ENCODE assay signal across 17 cellular contexts in genomic region chr5:169413416-169413815, GRCh38.
DNase-seq lines count a peak whose midpoint lies in the region; ATAC-seq, FAIRE-seq and TF ChIP-seq lines count a peak whose summit lies in the region.
"Had no signal": no experiment of that assay in that cellular context is flagged by ENCODE, and none has a peak within 500 bp of the region (broad histone marks: within the 10 kb centered on the region; RNA-seq: fewer than 3 reads in every experiment).

No MANE protein-coding gene starts in this region.

- H3K4me1 Mint-ChIP-seq in activated T-helper 17 cell treated with anti-CD3 and anti-CD28 coated beads, Interleukin-2, amount 50 U/mL, for 72 hours, result no peaks in the 10 kb centered on the region
- H3K4me1 Mint-ChIP-seq: CD4-positive, CD25-positive, alpha-beta regulatory T cell had no signal

- H3K27ac Mint-ChIP-seq in activated T-helper 17 cell treated with anti-CD3 and anti-CD28 coated beads, Interleukin-2, amount 50 U/mL, for 72 hours, result no peak overlapping the region
- H3K27ac Mint-ChIP-seq: CD4-positive, CD25-positive, alpha-beta regulatory T cell had no signal

- no peak for TF ChIP-seq POLR2A in vagina (IDR thresholded peaks at IDR 0.05)
- no peak for TF ChIP-seq POLR2A in GM12892 (IDR thresholded peaks at IDR 0.05; ENCODE audit: low read depth, low read length)

- no peak overlapping the region for H2BK5ac ChIP-seq in mesenchymal stem cell (ENCODE audit: low read depth, low read length, poor library complexity, severe bottlenecking)

- H3K23ac ChIP-seq in mesenchymal stem cell (ENCODE audit: low read length in 2 of 2), result no peak overlapping the region

- H3K9me3 ChIP-seq in GM23248 (ENCODE audit: low read depth) (no peaks in the 10 kb centered on the region), mesenchymal stem cell (ENCODE audit: control insufficient read depth, low read length) (peaks cover under 1% of the 10 kb centered on the region), vagina (no peaks in the 10 kb centered on the region)
- H3K9me3 ChIP-seq: A549; BLaER1 treated with 17β-estradiol and CSF1 and Interleukin-3, amounts not matched to agents 10 nM and 100 nM had no signal

- H3K4ac ChIP-seq in mesenchymal stem cell (ENCODE audit: low read depth in 1 of 2, low read length in 2 of 2), result no peak overlapping the region

- no peaks in the 10 kb centered on the region for H3K36me3 ChIP-seq in GM23248 (ENCODE audit: low read depth)
- H3K36me3 ChIP-seq in mesenchymal stem cell (ENCODE audit: control insufficient read depth in 1 of 2, insufficient read depth in 2 of 2, low read depth in 1 of 2, low read length in 2 of 2), result no peaks in the 10 kb centered on the region
- no peaks in the 10 kb centered on the region for H3K36me3 ChIP-seq in vagina
- H3K36me3 ChIP-seq: BLaER1 treated with 17β-estradiol and CSF1 and Interleukin-3, amounts not matched to agents 10 nM and 100 nM had no signal

- WGBS in GM23248 (ENCODE audit: low coverage in 1 of 2, low lambda C conversion rate in 2 of 2, missing lambda C conversion rate in 2 of 2), 2 experiments, result 41 to 46% methylated on average over 2 of the region's 2 CpGs
- 17% methylated on average over 1 of the region's 2 CpGs for WGBS in mesenchymal stem cell

- FAIRE-seq in HTR-8/SVneo (lab: Jason Lieb, UNC) (no peak), GM12892 (lab: Jason Lieb, UNC) (no peak)
- FAIRE-seq: A549, GM12878 had no signal

- no peak overlapping the region for H2BK120ac ChIP-seq in mesenchymal stem cell (ENCODE audit: low read depth, low read length)

- no peak overlapping the region for H4K8ac ChIP-seq in mesenchymal stem cell (ENCODE audit: low read length)

- H3K27me3 ChIP-seq in GM23248 (replicated peaks; ENCODE audit: insufficient read depth), result no peaks in the 10 kb centered on the region
- H3K27me3 ChIP-seq in mesenchymal stem cell (ENCODE audit: control insufficient read depth in 1 of 2, insufficient read depth in 1 of 2, low read length in 2 of 2), result no peaks in the 10 kb centered on the region
- H3K27me3 ChIP-seq in vagina, result no peaks in the 10 kb centered on the region

- no peak overlapping the region for H3K4me3 Mint-ChIP-seq in activated T-helper 17 cell treated with anti-CD3 and anti-CD28 coated beads, Interleukin-2, amount 50 U/mL, for 72 hours
- H3K4me3 Mint-ChIP-seq: CD4-positive, CD25-positive, alpha-beta regulatory T cell; GM23338 had no signal

- H4K20me1 ChIP-seq in GM23248 (ENCODE audit: insufficient read depth), result no peaks in the 10 kb centered on the region
- H4K20me1 ChIP-seq: BLaER1 treated with 17β-estradiol and CSF1 and Interleukin-3, amounts not matched to agents 10 nM and 100 nM had no signal

- H3K4me1 ChIP-seq in GM23248 (ENCODE audit: insufficient read depth), result peaks cover 75% of the 10 kb centered on the region
- H3K4me1 ChIP-seq in mesenchymal stem cell (ENCODE audit: control insufficient read depth, insufficient read depth, low read depth, low read length), result no peaks in the 10 kb centered on the region
- H3K4me1 ChIP-seq in vagina, result peaks cover 13% of the 10 kb centered on the region

- H2BK15ac ChIP-seq in mesenchymal stem cell (ENCODE audit: low read depth, poor library complexity, severe bottlenecking), result no peak overlapping the region

- H3K27ac ChIP-seq in GM23248 (no peak overlapping the region), mesenchymal stem cell (ENCODE audit: low read length, poor library complexity, severe bottlenecking) (no peak overlapping the region), vagina (peak overlapping the region; percentile 32)
- H3K27ac ChIP-seq: BLaER1 treated with 17β-estradiol and CSF1 and Interleukin-3, amounts not matched to agents 10 nM and 100 nM had no signal

- in situ Hi-C loops in GM23248 (cut with MboI), result no loop called here

- no peak overlapping the region for H2BK12ac ChIP-seq in mesenchymal stem cell (ENCODE audit: low read length in 2 of 2)

- no peaks in the 10 kb centered on the region for H3K9me3 Mint-ChIP-seq in activated T-helper 17 cell treated with anti-CD3 and anti-CD28 coated beads, Interleukin-2, amount 50 U/mL, for 72 hours
- H3K9me3 Mint-ChIP-seq: GM23338 had no signal

- no peak overlapping the region for H3K4me3 ChIP-seq in GM23248
- peak overlapping the region in 1 of 2 experiments; percentile 47 for H3K4me3 ChIP-seq in mesenchymal stem cell (ENCODE audit: insufficient read depth in 1 of 2, low read depth in 1 of 2, low read length in 2 of 2)
- H3K4me3 ChIP-seq in vagina, result no peak overlapping the region
- H3K4me3 ChIP-seq: A549; BLaER1 treated with 17β-estradiol and CSF1 and Interleukin-3, amounts not matched to agents 10 nM and 100 nM; GM12878; GM23338 had no signal

- H3K18ac ChIP-seq in mesenchymal stem cell (ENCODE audit: low read depth in 1 of 2, low read length in 2 of 2), result no peak overlapping the region

- no peak overlapping the region for H4K91ac ChIP-seq in mesenchymal stem cell (ENCODE audit: low read length)

- H3K14ac ChIP-seq in mesenchymal stem cell (ENCODE audit: low read length in 2 of 2), result no peak overlapping the region

- no peaks in the 10 kb centered on the region for H3K36me3 Mint-ChIP-seq in activated T-helper 17 cell treated with anti-CD3 and anti-CD28 coated beads, Interleukin-2, amount 50 U/mL, for 72 hours (ENCODE audit: low read depth)
- H3K36me3 Mint-ChIP-seq: CD4-positive, CD25-positive, alpha-beta regulatory T cell had no signal

- ATAC-seq in SK-N-SH treated with all-trans-retinoic acid at 6 μM for 48 hours, result 0 out of 3 replicates have a peak, but pooled peaks have one; percentile 36
- no peak for ATAC-seq in activated T-helper 17 cell treated with anti-CD3 and anti-CD28 coated beads, Interleukin-2, amount 50 U/mL, for 72 hours (replicated peaks)
- ATAC-seq in HG03565 (IDR thresholded peaks at IDR 0.05; ENCODE audit: unreplicated experiment), result no peak
- ATAC-seq: A549, GM12878, GM23338 had no signal

- no peaks in the 10 kb centered on the region for H3K79me1 ChIP-seq in mesenchymal stem cell (replicated peaks; ENCODE audit: low read length, poor library complexity, severe bottlenecking)

- H2AFZ ChIP-seq in GM23248 (no peak overlapping the region), mesenchymal stem cell (ENCODE audit: low read depth, low read length) (no peak overlapping the region)
- H2AFZ ChIP-seq: GM23338 had no signal

- no peak overlapping the region for H3K9ac ChIP-seq in GM23248
- peak overlapping the region; percentile 36 for H3K9ac ChIP-seq in mesenchymal stem cell (ENCODE audit: low read length)
- H3K9ac ChIP-seq: BLaER1 treated with 17β-estradiol and CSF1 and Interleukin-3, amounts not matched to agents 10 nM and 100 nM had no signal

- H3K9me2 ChIP-seq in GM23248 (ENCODE audit: insufficient read depth), result no peaks in the 10 kb centered on the region

- H3F3A ChIP-seq in GM23248 (ENCODE audit: insufficient read depth), result peaks cover 50% of the 10 kb centered on the region

- DNase-seq in GM23248, result peak; percentile 75
- DNase-seq in mesenchymal stem cell, result no peak
- no peak for DNase-seq in vagina (ENCODE audit: extremely low spot score in 2 of 2)
- DNase-seq in HTR-8/SVneo (ENCODE audit: insufficient read length, low spot score), result no peak
- DNase-seq in GM12892 (ENCODE audit: insufficient read length), result no peak
- DNase-seq: CD4-positive, CD25-positive, alpha-beta regulatory T cell; DMS53; H7; IMR-90; KBM-7 had no signal

- H2AK5ac ChIP-seq in mesenchymal stem cell (ENCODE audit: low read length, severe bottlenecking), result no peak overlapping the region

- no peaks in the 10 kb centered on the region for H3K79me2 ChIP-seq in GM23248 (ENCODE audit: insufficient read depth)

- H3K4me2 ChIP-seq in GM23248 (ENCODE audit: unreplicated experiment), result peak overlapping the region; percentile 6
- H3K4me2 ChIP-seq in mesenchymal stem cell (ENCODE audit: low read length, poor library complexity, severe bottlenecking), result no peak overlapping the region
- H3K4me2 ChIP-seq: A549; BLaER1 treated with 17β-estradiol and CSF1 and Interleukin-3, amounts not matched to agents 10 nM and 100 nM; GM23338 had no signal

- peaks cover 2% of the 10 kb centered on the region for H3K27me3 Mint-ChIP-seq in activated T-helper 17 cell treated with anti-CD3 and anti-CD28 coated beads, Interleukin-2, amount 50 U/mL, for 72 hours

- TF ChIP-seq CTCF in vagina (IDR thresholded peaks at IDR 0.05), result no peak

- intact Hi-C loops in vagina (cut with DNase I), result no loop called here

TF ChIP-seq in SK-N-SH treated with all-trans-retinoic acid at 6 μM for 48 hours, 23 proteins besides CTCF, POLR2A, EP300 and RAD21 (continues in another document):
- TF ChIP-seq, protein P1, sequence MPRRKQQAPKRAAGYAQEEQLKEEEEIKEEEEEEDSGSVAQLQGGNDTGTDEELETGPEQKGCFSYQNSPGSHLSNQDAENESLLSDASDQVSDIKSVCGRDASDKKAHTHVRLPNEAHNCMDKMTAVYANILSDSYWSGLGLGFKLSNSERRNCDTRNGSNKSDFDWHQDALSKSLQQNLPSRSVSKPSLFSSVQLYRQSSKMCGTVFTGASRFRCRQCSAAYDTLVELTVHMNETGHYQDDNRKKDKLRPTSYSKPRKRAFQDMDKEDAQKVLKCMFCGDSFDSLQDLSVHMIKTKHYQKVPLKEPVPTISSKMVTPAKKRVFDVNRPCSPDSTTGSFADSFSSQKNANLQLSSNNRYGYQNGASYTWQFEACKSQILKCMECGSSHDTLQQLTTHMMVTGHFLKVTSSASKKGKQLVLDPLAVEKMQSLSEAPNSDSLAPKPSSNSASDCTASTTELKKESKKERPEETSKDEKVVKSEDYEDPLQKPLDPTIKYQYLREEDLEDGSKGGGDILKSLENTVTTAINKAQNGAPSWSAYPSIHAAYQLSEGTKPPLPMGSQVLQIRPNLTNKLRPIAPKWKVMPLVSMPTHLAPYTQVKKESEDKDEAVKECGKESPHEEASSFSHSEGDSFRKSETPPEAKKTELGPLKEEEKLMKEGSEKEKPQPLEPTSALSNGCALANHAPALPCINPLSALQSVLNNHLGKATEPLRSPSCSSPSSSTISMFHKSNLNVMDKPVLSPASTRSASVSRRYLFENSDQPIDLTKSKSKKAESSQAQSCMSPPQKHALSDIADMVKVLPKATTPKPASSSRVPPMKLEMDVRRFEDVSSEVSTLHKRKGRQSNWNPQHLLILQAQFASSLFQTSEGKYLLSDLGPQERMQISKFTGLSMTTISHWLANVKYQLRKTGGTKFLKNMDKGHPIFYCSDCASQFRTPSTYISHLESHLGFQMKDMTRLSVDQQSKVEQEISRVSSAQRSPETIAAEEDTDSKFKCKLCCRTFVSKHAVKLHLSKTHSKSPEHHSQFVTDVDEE (CRISPR knock-in tag; IDR thresholded peaks at IDR 0.05), result no peak
- TF ChIP-seq CSDC2 (CRISPR knock-in tag; IDR thresholded peaks at IDR 0.05) (no peak), TCF4 (CRISPR knock-in tag; IDR thresholded peaks at IDR 0.05; ENCODE audit: borderline replicate concordance) (no peak), SNAI2 (CRISPR knock-in tag; IDR thresholded peaks at IDR 0.05) (no peak), ISL1 (CRISPR knock-in tag; IDR thresholded peaks at IDR 0.05) (no peak), ZFP3 (CRISPR knock-in tag; IDR thresholded peaks at IDR 0.05) (no peak)
